ENCODE assay signal across 18 cellular contexts in the genomic region with DNA sequence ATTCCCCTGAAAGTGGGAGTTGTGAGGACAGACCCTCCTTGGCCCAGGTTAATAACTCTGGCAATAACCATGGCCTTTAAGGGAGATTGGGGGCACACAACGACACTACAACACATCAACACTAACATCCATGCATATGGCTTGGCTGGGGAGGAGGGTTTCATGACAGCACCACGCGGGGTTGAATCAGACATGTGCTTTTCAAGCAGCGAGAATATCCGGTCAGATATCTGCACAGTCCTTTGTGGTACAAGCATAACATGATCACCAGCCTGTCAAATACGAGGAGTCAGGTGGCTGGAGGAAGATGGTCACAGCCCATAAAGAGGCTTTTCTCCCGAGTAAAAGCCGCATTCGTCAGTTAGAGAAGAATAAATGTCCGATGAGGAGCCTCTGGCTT. TPM values are rescaled to one million over a fixed set of nuclear protein-coding genes. Genes with fewer than 3 reads are reported as not detected.
A peak's percentile ranks its signal among the peaks of the same experiment; 100 is the strongest.
DNase-seq lines count a peak whose midpoint lies in the region; ATAC-seq, FAIRE-seq and TF ChIP-seq lines count a peak whose summit lies in the region.
"Had no signal": no experiment of that assay in that cellular context is flagged by ENCODE, and none has a peak within 500 bp of the region (broad histone marks: within the 10 kb centered on the region; RNA-seq: fewer than 3 reads in every experiment).

No MANE protein-coding gene starts in this region.

- H3K9me3 ChIP-seq in K562 (replicated peaks; ENCODE audit: control insufficient read depth, insufficient read depth, low read depth, low read length): no peaks in the 10 kb centered on the region
- H3K9me3 ChIP-seq: HAP-1 had no signal

- CTCF ChIA-PET in activated CD4-positive, alpha-beta T cell treated with anti-CD3 and anti-CD28 coated beads, Interleukin-2, amount 10 ng/mL, durations not matched to agents 7 days and 5 days (lab: Charles Lee): interaction anchor here (0.7 kb wide), 1 partner anchor 193 kb away, joined by 3 read pairs; no protein-coding TSS in a partner anchor
- CTCF ChIA-PET in K562 (lab: Yijun Ruan, JAX; ENCODE audit: low intra/inter-chr PET ratio): no interaction called here

- no peak overlapping the region for H3K9ac ChIP-seq in KMS-11
- H3K9ac ChIP-seq in K562 (ENCODE audit: insufficient read depth in 1 of 2, low read depth in 2 of 2, low read length in 2 of 2): peak overlapping the region in 1 of 2 experiments; percentile 1; a peak in 1 of 4 replicates

- WGBS in K562 (ENCODE audit: insufficient coverage, low coverage, missing lambda C conversion rate): 7% methylated on average over 10 of the region's 10 CpGs

- H3K36me3 ChIP-seq in KMS-11 (ENCODE audit: insufficient read depth) (no peaks in the 10 kb centered on the region), K562 (ENCODE audit: control insufficient read depth, insufficient read depth, low read length) (no peaks in the 10 kb centered on the region)
- H3K36me3 ChIP-seq: HAP-1 had no signal

- no peaks in the 10 kb centered on the region for H3K27me3 ChIP-seq in KMS-11 (ENCODE audit: insufficient read depth, low read depth)
- H3K27me3 ChIP-seq in K562 (ENCODE audit: control insufficient read depth in 2 of 2, insufficient read depth in 2 of 2, low read length in 2 of 2): peaks cover 34 to 51% of the 10 kb centered on the region in 2 experiments

- intact Hi-C loops in activated CD4-positive, alpha-beta T cell treated with anti-CD3 and anti-CD28 coated beads, Interleukin-2, amount 10 ng/mL, durations not matched to agents 24 days and 14 days (cut with micrococcal nuclease): no loop called here
- intact Hi-C loops in K562 (cut with micrococcal nuclease): loop anchor here (5.0 kb wide), 1 partner anchor 154 kb away; a partner anchor contains a TSS

- no peak for TF ChIP-seq RAD21 in K562 (CRISPR knock-in tag; conservative IDR thresholded peaks at IDR 0.05 in 1 of 2, IDR thresholded peaks at IDR 0.05 in 1 of 2)

- H3K27ac ChIP-seq in KMS-11: no peak overlapping the region
- no peak overlapping the region for H3K27ac ChIP-seq in K562 (ENCODE audit: extremely low read depth, low read depth, low read length)
- H3K27ac ChIP-seq: 22Rv1 had no signal

- FAIRE-seq in K562 (lab: Jason Lieb, UNC) (no peak), frontal cortex (lab: Jason Lieb, UNC) (no peak)
- FAIRE-seq: GM12878 had no signal

- no peaks in the 10 kb centered on the region for H3K9me1 ChIP-seq in K562 (ENCODE audit: control insufficient read depth, insufficient read depth, low read length)

- no peak for TF ChIP-seq POLR2A in K562 (conservative IDR thresholded peaks at IDR 0.05)

- no peak for DNase-seq in activated CD4-positive, alpha-beta T cell treated with anti-CD3 and anti-CD28 coated beads, Interleukin-2, amount 10 ng/mL, durations not matched to agents 7 days and 5 days
- DNase-seq in activated CD4-positive, alpha-beta T cell treated with anti-CD3 and anti-CD28 coated beads, Interleukin-2, amount 10 ng/mL, durations not matched to agents 24 days and 14 days: no peak
- peak in 1 of 4 experiments; percentile 16 for DNase-seq in K562 (ENCODE audit: extremely low read depth in 1 of 4, low spot score in 3 of 4)
- no peak for DNase-seq in frontal cortex (ENCODE audit: low spot score in 2 of 2)
- DNase-seq in DMS79 treated with DMSO at 0.1 percent for 48 hours (lab: John Stamatoyannopoulos, UW): no peak
- DNase-seq in NCI-H2196 (lab: John Stamatoyannopoulos, UW; ENCODE audit: unreplicated experiment): no peak
- DNase-seq: CD4-positive, CD25-positive, alpha-beta regulatory T cell; DMS53; GOT3; IMR-90 had no signal

- ATAC-seq in K562: no peak
- no peak for ATAC-seq in stimulated activated memory B cell treated with anti-CD40 and anti-IgM and Interleukin-4, amounts not matched to agents 10 μg/mL and 1 μg/mL and 100 μg/mL, for 72 hours

- no peak overlapping the region for H3K4me3 ChIP-seq in KMS-11 (IDR thresholded peaks at IDR 0.05; ENCODE audit: insufficient read depth, low read depth, low read length)
- no peak overlapping the region for H3K4me3 ChIP-seq in K562
- H3K4me3 ChIP-seq: GM12878, HAP-1 had no signal

- H3K4me3 Mint-ChIP-seq in activated CD4-positive, alpha-beta T cell treated with anti-CD3 and anti-CD28 coated beads, Interleukin-2, amount 10 ng/mL, durations not matched to agents 7 days and 5 days: no peak overlapping the region
- no peak overlapping the region for H3K4me3 Mint-ChIP-seq in activated CD4-positive, alpha-beta T cell treated with anti-CD3 and anti-CD28 coated beads, Interleukin-2, amount 10 ng/mL, durations not matched to agents 24 days and 14 days
- H3K4me3 Mint-ChIP-seq in stimulated activated memory B cell treated with anti-CD40 and anti-IgM and Interleukin-4, amounts not matched to agents 10 μg/mL and 1 μg/mL and 100 μg/mL, for 72 hours: no peak overlapping the region
- H3K4me3 Mint-ChIP-seq: CD4-positive, CD25-positive, alpha-beta regulatory T cell had no signal

- no peaks in the 10 kb centered on the region for H4K20me1 ChIP-seq in KMS-11 (ENCODE audit: insufficient read depth)
- peaks cover 10% of the 10 kb centered on the region; the same call in 1 of the 2 replicates for H4K20me1 ChIP-seq in K562 (replicated peaks; ENCODE audit: control insufficient read depth, insufficient read depth, low read length)

- no peaks in the 10 kb centered on the region for H3K36me3 Mint-ChIP-seq in activated CD4-positive, alpha-beta T cell treated with anti-CD3 and anti-CD28 coated beads, Interleukin-2, amount 10 ng/mL, durations not matched to agents 7 days and 5 days (ENCODE audit: low read depth)
- no peaks in the 10 kb centered on the region for H3K36me3 Mint-ChIP-seq in activated CD4-positive, alpha-beta T cell treated with anti-CD3 and anti-CD28 coated beads, Interleukin-2, amount 10 ng/mL, durations not matched to agents 24 days and 14 days (ENCODE audit: low read depth)
- no peaks in the 10 kb centered on the region for H3K36me3 Mint-ChIP-seq in stimulated activated memory B cell treated with anti-CD40 and anti-IgM and Interleukin-4, amounts not matched to agents 10 μg/mL and 1 μg/mL and 100 μg/mL, for 72 hours
- H3K36me3 Mint-ChIP-seq: CD4-positive, CD25-positive, alpha-beta regulatory T cell had no signal

- H2AFZ ChIP-seq in KMS-11 (ENCODE audit: low read depth) (no peak overlapping the region), K562 (ENCODE audit: low read depth, low read length) (0 out of 2 replicates have a peak overlapping the region, but pooled peaks have one; percentile 27)

- peak overlapping the region; percentile 98; the same call in 1 of the 2 replicates for H3K4me2 ChIP-seq in KMS-11
- no peak overlapping the region for H3K4me2 ChIP-seq in K562 (ENCODE audit: insufficient read depth, low read length)

- peak overlapping the region; percentile 60 for H3K27ac Mint-ChIP-seq in activated CD4-positive, alpha-beta T cell treated with anti-CD3 and anti-CD28 coated beads, Interleukin-2, amount 10 ng/mL, durations not matched to agents 7 days and 5 days
- no peak overlapping the region for H3K27ac Mint-ChIP-seq in activated CD4-positive, alpha-beta T cell treated with anti-CD3 and anti-CD28 coated beads, Interleukin-2, amount 10 ng/mL, durations not matched to agents 24 days and 14 days
- peak overlapping the region; percentile 63 for H3K27ac Mint-ChIP-seq in stimulated activated memory B cell treated with anti-CD40 and anti-IgM and Interleukin-4, amounts not matched to agents 10 μg/mL and 1 μg/mL and 100 μg/mL, for 72 hours
- H3K27ac Mint-ChIP-seq: CD4-positive, CD25-positive, alpha-beta regulatory T cell had no signal

- H3K9me3 Mint-ChIP-seq in activated CD4-positive, alpha-beta T cell treated with anti-CD3 and anti-CD28 coated beads, Interleukin-2, amount 10 ng/mL, durations not matched to agents 7 days and 5 days: peaks cover 7% of the 10 kb centered on the region
- no peaks in the 10 kb centered on the region for H3K9me3 Mint-ChIP-seq in activated CD4-positive, alpha-beta T cell treated with anti-CD3 and anti-CD28 coated beads, Interleukin-2, amount 10 ng/mL, durations not matched to agents 24 days and 14 days
- H3K9me3 Mint-ChIP-seq in stimulated activated memory B cell treated with anti-CD40 and anti-IgM and Interleukin-4, amounts not matched to agents 10 μg/mL and 1 μg/mL and 100 μg/mL, for 72 hours: peaks cover 8% of the 10 kb centered on the region

- BruUV-seq in K562 (replicated peaks; lab: Mats Ljungman, UMichigan): no TSS peak

- H3K79me2 ChIP-seq in KMS-11 (ENCODE audit: insufficient read depth, low read depth): no peaks in the 10 kb centered on the region
- H3K79me2 ChIP-seq in K562 (ENCODE audit: control insufficient read depth, insufficient read depth, low read length): no peaks in the 10 kb centered on the region

- H3K27me3 Mint-ChIP-seq in activated CD4-positive, alpha-beta T cell treated with anti-CD3 and anti-CD28 coated beads, Interleukin-2, amount 10 ng/mL, durations not matched to agents 7 days and 5 days: peaks cover 14% of the 10 kb centered on the region
- peaks cover 7% of the 10 kb centered on the region for H3K27me3 Mint-ChIP-seq in activated CD4-positive, alpha-beta T cell treated with anti-CD3 and anti-CD28 coated beads, Interleukin-2, amount 10 ng/mL, durations not matched to agents 24 days and 14 days
- peaks cover 11% of the 10 kb centered on the region for H3K27me3 Mint-ChIP-seq in stimulated activated memory B cell treated with anti-CD40 and anti-IgM and Interleukin-4, amounts not matched to agents 10 μg/mL and 1 μg/mL and 100 μg/mL, for 72 hours

- POLR2A ChIA-PET in activated CD4-positive, alpha-beta T cell treated with anti-CD3 and anti-CD28 coated beads, Interleukin-2, amount 10 ng/mL, durations not matched to agents 7 days and 5 days (lab: Charles Lee): no interaction called here
- POLR2A ChIA-PET in K562 (lab: Yijun Ruan, JAX): no interaction called here

- TF ChIP-seq CTCF in KMS-11 (conservative IDR thresholded peaks at IDR 0.05; ENCODE audit: low read depth, low read length) (no peak), K562 (IDR thresholded peaks at IDR 0.05 in 2 of 3, conservative IDR thresholded peaks at IDR 0.05 in 1 of 3; ENCODE audit: insufficient read depth in 2 of 3, low read depth in 1 of 3, low read length in 3 of 3) (no peak)

- H3K4me1 Mint-ChIP-seq in activated CD4-positive, alpha-beta T cell treated with anti-CD3 and anti-CD28 coated beads, Interleukin-2, amount 10 ng/mL, durations not matched to agents 7 days and 5 days: peaks cover 29% of the 10 kb centered on the region
- peaks cover 23% of the 10 kb centered on the region for H3K4me1 Mint-ChIP-seq in activated CD4-positive, alpha-beta T cell treated with anti-CD3 and anti-CD28 coated beads, Interleukin-2, amount 10 ng/mL, durations not matched to agents 24 days and 14 days
- H3K4me1 Mint-ChIP-seq in stimulated activated memory B cell treated with anti-CD40 and anti-IgM and Interleukin-4, amounts not matched to agents 10 μg/mL and 1 μg/mL and 100 μg/mL, for 72 hours: peaks cover 32% of the 10 kb centered on the region

- peaks cover 39% of the 10 kb centered on the region for H3K4me1 ChIP-seq in KMS-11 (ENCODE audit: low read depth, poor library complexity, severe bottlenecking)
- H3K4me1 ChIP-seq in K562 (replicated peaks in 1 of 2; ENCODE audit: control insufficient read depth in 2 of 2, insufficient read depth in 2 of 2, low read length in 2 of 2): peaks cover 0 to 10% of the 10 kb centered on the region in 2 experiments; a peak in 2 of 5 replicates
- H3K4me1 ChIP-seq: HAP-1 had no signal

- in situ Hi-C loops in K562 (cut with MboI): no loop called here

- TF ChIP-seq EP300 in K562 (IDR thresholded peaks at IDR 0.05; ENCODE audit: low read length): no peak

RNA-seq across cellular contexts. Expression of a gene that starts 13.1 kb away (rescaled TPM):
- total RNA-seq in activated CD4-positive, alpha-beta T cell treated with anti-CD3 and anti-CD28 coated beads, Interleukin-2, amount 10 ng/mL, durations not matched to agents 7 days and 5 days: not detected
- 0.24 and 0.42 TPM in 2 replicates for total RNA-seq in activated CD4-positive, alpha-beta T cell treated with anti-CD3 and anti-CD28 coated beads, Interleukin-2, amount 10 ng/mL, durations not matched to agents 24 days and 14 days
- not detected in 2 replicates for total RNA-seq in K562 (2011; cell fraction: chromatin; rRNA removed; ENCODE audit: low replicate concordance)
- total RNA-seq in K562 (2011; cell fraction: nucleolus; rRNA removed): not detected in 2 replicates
- not detected in 2 replicates for total RNA-seq in K562 (2011; cell fraction: nucleoplasm; rRNA removed)
- not detected in 2 replicates for total RNA-seq in K562 (2014; rRNA removed)
- total RNA-seq in K562 (2014; rRNA removed; fragmentation: Illumina TruSeq; extraction: Trizol): not detected in 2 replicates
- not detected in 2 replicates for total RNA-seq in K562 (2015; rRNA removed; fragmentation: Illumina TruSeq; extraction: Trizol)
- total RNA-seq in K562 (2021): not detected in 2 replicates
- polyA plus RNA-seq in K562 (2011; rRNA removed): not detected in 2 replicates
- not detected in 2 replicates for polyA plus RNA-seq in K562 (2011; cell fraction: cytosol; rRNA removed)
- polyA plus RNA-seq in K562 (2011; cell fraction: nucleus; rRNA removed): not detected in 2 replicates
- polyA plus RNA-seq in K562 (2012): 0.04 TPM in 1 of 2 replicates, not detected in the other
- not detected in 2 replicates for polyA plus RNA-seq in K562 (2014; fragmentation: Illumina TruSeq; extraction: Trizol)
- not detected for polyA plus RNA-seq in K562 (2014; fragmentation: Nextera tagmentation; extraction: Ambion mirVana)
- not detected in 2 replicates for polyA plus RNA-seq in K562 (2014; rRNA removed)
- not detected in 2 replicates for polyA minus RNA-seq in K562 (2011; rRNA and poly(A)+ RNA removed)
- polyA minus RNA-seq in K562 (2011; cell fraction: cytosol; rRNA and poly(A)+ RNA removed): not detected in 2 replicates
- polyA minus RNA-seq in K562 (2011; cell fraction: nucleus; rRNA and poly(A)+ RNA removed): not detected in 2 replicates
- total RNA-seq in frontal cortex: not detected
- total RNA-seq: A673; CD4-positive, CD25-positive, alpha-beta regulatory T cell; HT-29 had no signal
- polyA plus RNA-seq: CD4-positive, CD25-positive, alpha-beta regulatory T cell; GM12878 had no signal

RNA-seq across cellular contexts. Expression of a gene that starts 27.0 kb away (rescaled TPM):
- not detected for total RNA-seq in activated CD4-positive, alpha-beta T cell treated with anti-CD3 and anti-CD28 coated beads, Interleukin-2, amount 10 ng/mL, durations not matched to agents 7 days and 5 days
- total RNA-seq in activated CD4-positive, alpha-beta T cell treated with anti-CD3 and anti-CD28 coated beads, Interleukin-2, amount 10 ng/mL, durations not matched to agents 24 days and 14 days: not detected in 2 replicates
- 0.32 and 1.4 TPM in 2 replicates for total RNA-seq in K562 (2011; cell fraction: chromatin; rRNA removed; ENCODE audit: low replicate concordance)
- total RNA-seq in K562 (2011; cell fraction: nucleolus; rRNA removed): 2.3 and 3.4 TPM in 2 replicates
- 0.92 and 1.5 TPM in 2 replicates for total RNA-seq in K562 (2011; cell fraction: nucleoplasm; rRNA removed)
- total RNA-seq in K562 (2014; rRNA removed) (1.6 and 4.1 TPM in 2 replicates), K562 (2014; rRNA removed; fragmentation: Illumina TruSeq; extraction: Trizol) (0.73 and 0.87 TPM in 2 replicates), K562 (2015; rRNA removed; fragmentation: Illumina TruSeq; extraction: Trizol) (1.5 and 1.8 TPM in 2 replicates), K562 (2021) (5.4 and 5.5 TPM in 2 replicates), frontal cortex (2.0 TPM)
- polyA plus RNA-seq in K562 (2011; rRNA removed) (0.84 and 26.0 TPM in 2 replicates), K562 (2014; fragmentation: Illumina TruSeq; extraction: Trizol) (1.9 and 2.9 TPM in 2 replicates), K562 (2014; fragmentation: Nextera tagmentation; extraction: Ambion mirVana) (1 to 10 TPM in 1 of 2 experiments, under 1 TPM in 1; 0.94 to 2.1 TPM), K562 (2014; rRNA removed) (5.3 and 7.1 TPM in 2 replicates)
- 4.2 and 37.0 TPM in 2 replicates for polyA plus RNA-seq in K562 (2011; cell fraction: cytosol; rRNA removed)
- 2.4 and 31.5 TPM in 2 replicates for polyA plus RNA-seq in K562 (2011; cell fraction: nucleus; rRNA removed)
- 4.2 and 5.7 TPM in 2 replicates for polyA plus RNA-seq in K562 (2012)
- polyA minus RNA-seq in K562 (2011; rRNA and poly(A)+ RNA removed): 2.2 TPM in 1 of 2 replicates, not detected in the other
- 2.9 TPM in 1 of 2 replicates, not detected in the other for polyA minus RNA-seq in K562 (2011; cell fraction: cytosol; rRNA and poly(A)+ RNA removed)
- polyA minus RNA-seq in K562 (2011; cell fraction: nucleus; rRNA and poly(A)+ RNA removed): 0.67 and 9.7 TPM in 2 replicates
- total RNA-seq: A673, GM12878, HT-29, IMR-90 had no signal
- polyA plus RNA-seq: BJ; CD4-positive, CD25-positive, alpha-beta regulatory T cell; GM12878; IMR-90 had no signal
